1 cellular context compared by ENCODE assay signal in the genomic region with DNA sequence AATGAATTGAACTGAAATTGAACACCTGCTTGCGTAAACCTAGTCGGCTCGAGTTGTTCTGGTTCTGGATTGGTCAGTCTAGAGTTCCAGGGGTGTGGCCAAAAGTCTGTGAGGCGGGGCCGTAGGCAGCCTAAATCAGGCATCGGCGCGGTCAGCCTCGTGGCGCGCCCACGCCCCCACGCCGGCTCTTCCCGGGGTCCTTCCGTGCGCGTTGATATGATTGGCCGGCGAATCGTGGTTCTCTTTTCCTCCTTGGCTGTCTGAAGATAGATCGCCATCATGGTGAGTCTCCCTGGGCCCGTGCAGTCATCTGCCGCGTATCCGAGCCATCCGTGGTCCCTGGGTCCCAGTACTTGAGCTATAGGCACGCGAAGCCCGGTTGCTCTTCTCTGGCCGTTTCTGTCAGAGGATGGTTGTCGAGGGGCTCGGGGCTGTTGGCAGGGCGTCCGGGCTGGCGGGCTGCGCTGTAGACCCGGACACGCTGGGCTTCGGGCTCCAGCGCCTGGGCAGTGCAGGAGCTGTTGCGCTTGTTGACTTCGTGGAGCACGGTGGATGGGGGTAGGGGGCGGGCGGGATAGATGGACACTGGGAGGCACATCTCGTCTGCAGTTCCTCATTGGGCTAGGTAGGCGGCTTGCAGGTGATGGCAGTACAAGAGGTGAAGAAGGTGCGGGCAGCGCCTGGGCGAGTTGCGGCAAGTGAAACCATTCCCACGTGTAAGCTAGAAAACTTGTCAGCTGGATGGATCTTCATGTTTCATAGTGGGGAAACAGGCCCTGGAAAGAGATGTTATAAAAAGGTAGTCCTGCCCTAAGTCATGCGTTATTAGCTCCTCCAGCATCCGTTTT.
TF ChIP-seq lines count a peak whose summit lies in the region.

A gene (plus strand): TSS at position 241 of the 848 bp plus-strand sequence. CDS start 39 bp downstream, at position 280.

TF ChIP-seq in HepG2, 621 proteins besides CTCF, POLR2A, EP300 and RAD21 (continued from another document and continues in another):
- TF ChIP-seq, protein P1, sequence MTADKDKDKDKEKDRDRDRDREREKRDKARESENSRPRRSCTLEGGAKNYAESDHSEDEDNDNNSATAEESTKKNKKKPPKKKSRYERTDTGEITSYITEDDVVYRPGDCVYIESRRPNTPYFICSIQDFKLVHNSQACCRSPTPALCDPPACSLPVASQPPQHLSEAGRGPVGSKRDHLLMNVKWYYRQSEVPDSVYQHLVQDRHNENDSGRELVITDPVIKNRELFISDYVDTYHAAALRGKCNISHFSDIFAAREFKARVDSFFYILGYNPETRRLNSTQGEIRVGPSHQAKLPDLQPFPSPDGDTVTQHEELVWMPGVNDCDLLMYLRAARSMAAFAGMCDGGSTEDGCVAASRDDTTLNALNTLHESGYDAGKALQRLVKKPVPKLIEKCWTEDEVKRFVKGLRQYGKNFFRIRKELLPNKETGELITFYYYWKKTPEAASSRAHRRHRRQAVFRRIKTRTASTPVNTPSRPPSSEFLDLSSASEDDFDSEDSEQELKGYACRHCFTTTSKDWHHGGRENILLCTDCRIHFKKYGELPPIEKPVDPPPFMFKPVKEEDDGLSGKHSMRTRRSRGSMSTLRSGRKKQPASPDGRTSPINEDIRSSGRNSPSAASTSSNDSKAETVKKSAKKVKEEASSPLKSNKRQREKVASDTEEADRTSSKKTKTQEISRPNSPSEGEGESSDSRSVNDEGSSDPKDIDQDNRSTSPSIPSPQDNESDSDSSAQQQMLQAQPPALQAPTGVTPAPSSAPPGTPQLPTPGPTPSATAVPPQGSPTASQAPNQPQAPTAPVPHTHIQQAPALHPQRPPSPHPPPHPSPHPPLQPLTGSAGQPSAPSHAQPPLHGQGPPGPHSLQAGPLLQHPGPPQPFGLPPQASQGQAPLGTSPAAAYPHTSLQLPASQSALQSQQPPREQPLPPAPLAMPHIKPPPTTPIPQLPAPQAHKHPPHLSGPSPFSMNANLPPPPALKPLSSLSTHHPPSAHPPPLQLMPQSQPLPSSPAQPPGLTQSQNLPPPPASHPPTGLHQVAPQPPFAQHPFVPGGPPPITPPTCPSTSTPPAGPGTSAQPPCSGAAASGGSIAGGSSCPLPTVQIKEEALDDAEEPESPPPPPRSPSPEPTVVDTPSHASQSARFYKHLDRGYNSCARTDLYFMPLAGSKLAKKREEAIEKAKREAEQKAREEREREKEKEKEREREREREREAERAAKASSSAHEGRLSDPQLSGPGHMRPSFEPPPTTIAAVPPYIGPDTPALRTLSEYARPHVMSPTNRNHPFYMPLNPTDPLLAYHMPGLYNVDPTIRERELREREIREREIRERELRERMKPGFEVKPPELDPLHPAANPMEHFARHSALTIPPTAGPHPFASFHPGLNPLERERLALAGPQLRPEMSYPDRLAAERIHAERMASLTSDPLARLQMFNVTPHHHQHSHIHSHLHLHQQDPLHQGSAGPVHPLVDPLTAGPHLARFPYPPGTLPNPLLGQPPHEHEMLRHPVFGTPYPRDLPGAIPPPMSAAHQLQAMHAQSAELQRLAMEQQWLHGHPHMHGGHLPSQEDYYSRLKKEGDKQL (CRISPR knock-in tag; IDR thresholded peaks at IDR 0.05; ENCODE audit: low read depth) = no peak
- no peak for TF ChIP-seq ATRX (CRISPR knock-in tag; IDR thresholded peaks at IDR 0.05; ENCODE audit: borderline replicate concordance)
- TF ChIP-seq, protein P2, sequence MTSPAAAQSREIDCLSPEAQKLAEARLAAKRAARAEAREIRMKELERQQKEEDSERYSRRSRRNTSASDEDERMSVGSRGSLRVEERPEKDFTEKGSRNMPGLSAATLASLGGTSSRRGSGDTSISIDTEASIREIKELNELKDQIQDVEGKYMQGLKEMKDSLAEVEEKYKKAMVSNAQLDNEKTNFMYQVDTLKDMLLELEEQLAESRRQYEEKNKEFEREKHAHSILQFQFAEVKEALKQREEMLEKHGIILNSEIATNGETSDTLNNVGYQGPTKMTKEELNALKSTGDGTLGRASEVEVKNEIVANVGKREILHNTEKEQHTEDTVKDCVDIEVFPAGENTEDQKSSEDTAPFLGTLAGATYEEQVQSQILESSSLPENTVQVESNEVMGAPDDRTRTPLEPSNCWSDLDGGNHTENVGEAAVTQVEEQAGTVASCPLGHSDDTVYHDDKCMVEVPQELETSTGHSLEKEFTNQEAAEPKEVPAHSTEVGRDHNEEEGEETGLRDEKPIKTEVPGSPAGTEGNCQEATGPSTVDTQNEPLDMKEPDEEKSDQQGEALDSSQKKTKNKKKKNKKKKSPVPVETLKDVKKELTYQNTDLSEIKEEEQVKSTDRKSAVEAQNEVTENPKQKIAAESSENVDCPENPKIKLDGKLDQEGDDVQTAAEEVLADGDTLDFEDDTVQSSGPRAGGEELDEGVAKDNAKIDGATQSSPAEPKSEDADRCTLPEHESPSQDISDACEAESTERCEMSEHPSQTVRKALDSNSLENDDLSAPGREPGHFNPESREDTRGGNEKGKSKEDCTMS (CRISPR knock-in tag; conservative IDR thresholded peaks at IDR 0.05) = no peak
- TF ChIP-seq, protein P3, sequence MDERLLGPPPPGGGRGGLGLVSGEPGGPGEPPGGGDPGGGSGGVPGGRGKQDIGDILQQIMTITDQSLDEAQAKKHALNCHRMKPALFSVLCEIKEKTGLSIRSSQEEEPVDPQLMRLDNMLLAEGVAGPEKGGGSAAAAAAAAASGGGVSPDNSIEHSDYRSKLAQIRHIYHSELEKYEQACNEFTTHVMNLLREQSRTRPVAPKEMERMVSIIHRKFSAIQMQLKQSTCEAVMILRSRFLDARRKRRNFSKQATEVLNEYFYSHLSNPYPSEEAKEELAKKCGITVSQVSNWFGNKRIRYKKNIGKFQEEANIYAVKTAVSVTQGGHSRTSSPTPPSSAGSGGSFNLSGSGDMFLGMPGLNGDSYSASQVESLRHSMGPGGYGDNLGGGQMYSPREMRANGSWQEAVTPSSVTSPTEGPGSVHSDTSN (CRISPR knock-in tag; IDR thresholded peaks at IDR 0.05) = no peak
- TF ChIP-seq ASH2L (IDR thresholded peaks at IDR 0.05; ENCODE audit: insufficient read length, low read depth, low read length) = peak; percentile 93
- peak; percentile 76; the same call in 1 of the 2 replicates for TF ChIP-seq ZNF598 (CRISPR knock-in tag; IDR thresholded peaks at IDR 0.05; ENCODE audit: borderline replicate concordance)
- TF ChIP-seq CENPT (CRISPR knock-in tag; IDR thresholded peaks at IDR 0.05; ENCODE audit: low read depth) = no peak
- peak; percentile 33; the same call in 1 of the 2 replicates for TF ChIP-seq NR2C2 (CRISPR knock-in tag; IDR thresholded peaks at IDR 0.05; ENCODE audit: borderline replicate concordance)
- no peak for TF ChIP-seq TOE1 (CRISPR knock-in tag; IDR thresholded peaks at IDR 0.05)
- TF ChIP-seq, protein P4, sequence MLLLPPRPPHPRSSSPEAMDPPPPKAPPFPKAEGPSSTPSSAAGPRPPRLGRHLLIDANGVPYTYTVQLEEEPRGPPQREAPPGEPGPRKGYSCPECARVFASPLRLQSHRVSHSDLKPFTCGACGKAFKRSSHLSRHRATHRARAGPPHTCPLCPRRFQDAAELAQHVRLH (CRISPR knock-in tag; IDR thresholded peaks at IDR 0.05; ENCODE audit: borderline replicate concordance, low read depth) = peak; percentile 82; the same call in 1 of the 2 replicates
- TF ChIP-seq ATF1 (CRISPR knock-in tag; IDR thresholded peaks at IDR 0.05) = no peak; the same call in 1 of the 2 replicates
- TF ChIP-seq ZNF550 (CRISPR knock-in tag; IDR thresholded peaks at IDR 0.05; ENCODE audit: borderline replicate concordance) = no peak
- TF ChIP-seq ZNF143 (CRISPR knock-in tag; IDR thresholded peaks at IDR 0.05) = peak; percentile 22; the same call in 1 of the 2 replicates
- TF ChIP-seq ZNF616 (CRISPR knock-in tag; IDR thresholded peaks at IDR 0.05; ENCODE audit: low read depth) = no peak
- no peak for TF ChIP-seq MAFF (IDR thresholded peaks at IDR 0.05; ENCODE audit: low read depth, low read length)
- TF ChIP-seq, protein P5, sequence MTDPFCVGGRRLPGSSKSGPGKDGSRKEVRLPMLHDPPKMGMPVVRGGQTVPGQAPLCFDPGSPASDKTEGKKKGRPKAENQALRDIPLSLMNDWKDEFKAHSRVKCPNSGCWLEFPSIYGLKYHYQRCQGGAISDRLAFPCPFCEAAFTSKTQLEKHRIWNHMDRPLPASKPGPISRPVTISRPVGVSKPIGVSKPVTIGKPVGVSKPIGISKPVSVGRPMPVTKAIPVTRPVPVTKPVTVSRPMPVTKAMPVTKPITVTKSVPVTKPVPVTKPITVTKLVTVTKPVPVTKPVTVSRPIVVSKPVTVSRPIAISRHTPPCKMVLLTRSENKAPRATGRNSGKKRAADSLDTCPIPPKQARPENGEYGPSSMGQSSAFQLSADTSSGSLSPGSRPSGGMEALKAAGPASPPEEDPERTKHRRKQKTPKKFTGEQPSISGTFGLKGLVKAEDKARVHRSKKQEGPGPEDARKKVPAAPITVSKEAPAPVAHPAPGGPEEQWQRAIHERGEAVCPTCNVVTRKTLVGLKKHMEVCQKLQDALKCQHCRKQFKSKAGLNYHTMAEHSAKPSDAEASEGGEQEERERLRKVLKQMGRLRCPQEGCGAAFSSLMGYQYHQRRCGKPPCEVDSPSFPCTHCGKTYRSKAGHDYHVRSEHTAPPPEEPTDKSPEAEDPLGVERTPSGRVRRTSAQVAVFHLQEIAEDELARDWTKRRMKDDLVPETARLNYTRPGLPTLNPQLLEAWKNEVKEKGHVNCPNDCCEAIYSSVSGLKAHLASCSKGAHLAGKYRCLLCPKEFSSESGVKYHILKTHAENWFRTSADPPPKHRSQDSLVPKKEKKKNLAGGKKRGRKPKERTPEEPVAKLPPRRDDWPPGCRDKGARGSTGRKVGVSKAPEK (CRISPR knock-in tag; IDR thresholded peaks at IDR 0.05; ENCODE audit: borderline replicate concordance) = no peak
- no peak for TF ChIP-seq TBX3 (IDR thresholded peaks at IDR 0.05; ENCODE audit: borderline replicate concordance)
- peak; percentile 72; the same call in 1 of the 2 replicates for TF ChIP-seq ZNF768 (CRISPR knock-in tag; IDR thresholded peaks at IDR 0.05)
- peak; percentile 78 for TF ChIP-seq NFYC (CRISPR knock-in tag; IDR thresholded peaks at IDR 0.05)
- TF ChIP-seq MED8 (CRISPR knock-in tag; IDR thresholded peaks at IDR 0.05; ENCODE audit: insufficient replicate concordance) = peak; percentile 79
- TF ChIP-seq, protein P6, sequence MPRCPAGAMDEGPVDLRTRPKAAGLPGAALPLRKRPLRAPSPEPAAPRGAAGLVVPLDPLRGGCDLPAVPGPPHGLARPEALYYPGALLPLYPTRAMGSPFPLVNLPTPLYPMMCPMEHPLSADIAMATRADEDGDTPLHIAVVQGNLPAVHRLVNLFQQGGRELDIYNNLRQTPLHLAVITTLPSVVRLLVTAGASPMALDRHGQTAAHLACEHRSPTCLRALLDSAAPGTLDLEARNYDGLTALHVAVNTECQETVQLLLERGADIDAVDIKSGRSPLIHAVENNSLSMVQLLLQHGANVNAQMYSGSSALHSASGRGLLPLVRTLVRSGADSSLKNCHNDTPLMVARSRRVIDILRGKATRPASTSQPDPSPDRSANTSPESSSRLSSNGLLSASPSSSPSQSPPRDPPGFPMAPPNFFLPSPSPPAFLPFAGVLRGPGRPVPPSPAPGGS (CRISPR knock-in tag; IDR thresholded peaks at IDR 0.05) = no peak
- TF ChIP-seq ZNF282 (IDR thresholded peaks at IDR 0.05; ENCODE audit: partially characterized antibody) = no peak
- TF ChIP-seq, protein P7, sequence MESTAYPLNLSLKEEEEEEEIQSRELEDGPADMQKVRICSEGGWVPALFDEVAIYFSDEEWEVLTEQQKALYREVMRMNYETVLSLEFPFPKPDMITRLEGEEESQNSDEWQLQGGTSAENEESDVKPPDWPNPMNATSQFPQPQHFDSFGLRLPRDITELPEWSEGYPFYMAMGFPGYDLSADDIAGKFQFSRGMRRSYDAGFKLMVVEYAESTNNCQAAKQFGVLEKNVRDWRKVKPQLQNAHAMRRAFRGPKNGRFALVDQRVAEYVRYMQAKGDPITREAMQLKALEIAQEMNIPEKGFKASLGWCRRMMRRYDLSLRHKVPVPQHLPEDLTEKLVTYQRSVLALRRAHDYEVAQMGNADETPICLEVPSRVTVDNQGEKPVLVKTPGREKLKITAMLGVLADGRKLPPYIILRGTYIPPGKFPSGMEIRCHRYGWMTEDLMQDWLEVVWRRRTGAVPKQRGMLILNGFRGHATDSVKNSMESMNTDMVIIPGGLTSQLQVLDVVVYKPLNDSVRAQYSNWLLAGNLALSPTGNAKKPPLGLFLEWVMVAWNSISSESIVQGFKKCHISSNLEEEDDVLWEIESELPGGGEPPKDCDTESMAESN (CRISPR knock-in tag; conservative IDR thresholded peaks at IDR 0.05) = peak; percentile 65; the same call in 1 of the 2 replicates
- no peak for TF ChIP-seq ZNF326 (CRISPR knock-in tag; IDR thresholded peaks at IDR 0.05; ENCODE audit: borderline replicate concordance)
- TF ChIP-seq, protein P8, sequence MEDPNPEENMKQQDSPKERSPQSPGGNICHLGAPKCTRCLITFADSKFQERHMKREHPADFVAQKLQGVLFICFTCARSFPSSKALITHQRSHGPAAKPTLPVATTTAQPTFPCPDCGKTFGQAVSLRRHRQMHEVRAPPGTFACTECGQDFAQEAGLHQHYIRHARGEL (CRISPR knock-in tag; IDR thresholded peaks at IDR 0.05) = 0 out of 2 replicates have a peak, but pooled peaks have one; percentile 67
- TF ChIP-seq ZNF501 (CRISPR knock-in tag; IDR thresholded peaks at IDR 0.05) = peak; percentile 82
- peak; percentile 62; the same call in 1 of the 2 replicates for TF ChIP-seq RNF2 (conservative IDR thresholded peaks at IDR 0.05; ENCODE audit: low read depth)
- peak; percentile 98 for TF ChIP-seq DR1 (CRISPR knock-in tag; IDR thresholded peaks at IDR 0.05)
- no peak for TF ChIP-seq ZNF17 (CRISPR knock-in tag; IDR thresholded peaks at IDR 0.05)
- TF ChIP-seq, protein P9, sequence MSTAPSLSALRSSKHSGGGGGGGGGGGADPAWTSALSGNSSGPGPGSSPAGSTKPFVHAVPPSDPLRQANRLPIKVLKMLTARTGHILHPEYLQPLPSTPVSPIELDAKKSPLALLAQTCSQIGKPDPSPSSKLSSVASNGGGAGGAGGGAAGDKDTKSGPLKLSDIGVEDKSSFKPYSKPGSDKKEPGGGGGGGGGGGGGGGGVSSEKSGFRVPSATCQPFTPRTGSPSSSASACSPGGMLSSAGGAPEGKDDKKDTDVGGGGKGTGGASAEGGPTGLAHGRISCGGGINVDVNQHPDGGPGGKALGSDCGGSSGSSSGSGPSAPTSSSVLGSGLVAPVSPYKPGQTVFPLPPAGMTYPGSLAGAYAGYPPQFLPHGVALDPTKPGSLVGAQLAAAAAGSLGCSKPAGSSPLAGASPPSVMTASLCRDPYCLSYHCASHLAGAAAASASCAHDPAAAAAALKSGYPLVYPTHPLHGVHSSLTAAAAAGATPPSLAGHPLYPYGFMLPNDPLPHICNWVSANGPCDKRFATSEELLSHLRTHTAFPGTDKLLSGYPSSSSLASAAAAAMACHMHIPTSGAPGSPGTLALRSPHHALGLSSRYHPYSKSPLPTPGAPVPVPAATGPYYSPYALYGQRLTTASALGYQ (CRISPR knock-in tag; IDR thresholded peaks at IDR 0.05) = no peak
- TF ChIP-seq, protein P10, sequence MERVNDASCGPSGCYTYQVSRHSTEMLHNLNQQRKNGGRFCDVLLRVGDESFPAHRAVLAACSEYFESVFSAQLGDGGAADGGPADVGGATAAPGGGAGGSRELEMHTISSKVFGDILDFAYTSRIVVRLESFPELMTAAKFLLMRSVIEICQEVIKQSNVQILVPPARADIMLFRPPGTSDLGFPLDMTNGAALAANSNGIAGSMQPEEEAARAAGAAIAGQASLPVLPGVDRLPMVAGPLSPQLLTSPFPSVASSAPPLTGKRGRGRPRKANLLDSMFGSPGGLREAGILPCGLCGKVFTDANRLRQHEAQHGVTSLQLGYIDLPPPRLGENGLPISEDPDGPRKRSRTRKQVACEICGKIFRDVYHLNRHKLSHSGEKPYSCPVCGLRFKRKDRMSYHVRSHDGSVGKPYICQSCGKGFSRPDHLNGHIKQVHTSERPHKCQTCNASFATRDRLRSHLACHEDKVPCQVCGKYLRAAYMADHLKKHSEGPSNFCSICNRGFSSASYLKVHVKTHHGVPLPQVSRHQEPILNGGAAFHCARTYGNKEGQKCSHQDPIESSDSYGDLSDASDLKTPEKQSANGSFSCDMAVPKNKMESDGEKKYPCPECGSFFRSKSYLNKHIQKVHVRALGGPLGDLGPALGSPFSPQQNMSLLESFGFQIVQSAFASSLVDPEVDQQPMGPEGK (CRISPR knock-in tag; IDR thresholded peaks at IDR 0.05) = peak; percentile 47
- no peak for TF ChIP-seq NCOA2 (CRISPR knock-in tag; IDR thresholded peaks at IDR 0.05)
